3 cellular contexts compared by ENCODE assay signal in genomic region chr10:33293531-33294170, GRCh38.
TF ChIP-seq lines count a peak whose summit lies in the region.

No MANE protein-coding gene starts in this region.

TF ChIP-seq in SK-N-SH treated with all-trans-retinoic acid at 6 μM for 48 hours, 23 proteins besides CTCF, POLR2A, EP300 and RAD21:
- no peak for TF ChIP-seq BACH2 (CRISPR knock-in tag; IDR thresholded peaks at IDR 0.05; ENCODE audit: borderline replicate concordance)
- TF ChIP-seq ZC3H10 (CRISPR knock-in tag; IDR thresholded peaks at IDR 0.05): 0 out of 2 replicates have a peak, but pooled peaks have one; percentile 27
- no peak for TF ChIP-seq ZNF565 (CRISPR knock-in tag; conservative IDR thresholded peaks at IDR 0.05; ENCODE audit: low read depth)
- no peak for TF ChIP-seq CSDC2 (CRISPR knock-in tag; IDR thresholded peaks at IDR 0.05)
- TF ChIP-seq ESRRG (CRISPR knock-in tag; IDR thresholded peaks at IDR 0.05): no peak
- no peak for TF ChIP-seq ZFP30 (CRISPR knock-in tag; IDR thresholded peaks at IDR 0.05)

TF ChIP-seq in SK-N-SH, 30 proteins besides CTCF, POLR2A, EP300 and RAD21:
- TF ChIP-seq JUND (IDR thresholded peaks at IDR 0.05) (no peak), TEAD4 (IDR thresholded peaks at IDR 0.05; ENCODE audit: borderline replicate concordance, insufficient read depth) (no peak), FOSL2 (IDR thresholded peaks at IDR 0.05; ENCODE audit: borderline replicate concordance, low read depth) (no peak), MEF2A (IDR thresholded peaks at IDR 0.05; ENCODE audit: borderline replicate concordance, low read depth) (no peak), RCOR1 (IDR thresholded peaks at IDR 0.05; ENCODE audit: low read length) (no peak), CHD2 (IDR thresholded peaks at IDR 0.05; ENCODE audit: low read length, partially characterized antibody) (no peak), NRF1 (IDR thresholded peaks at IDR 0.05; ENCODE audit: low read depth, low read length) (no peak)
TF ChIP-seq in SK-N-SH: peak in this region for 0.

TF ChIP-seq in IMR-90, 13 proteins besides CTCF, POLR2A, EP300 and RAD21:
- TF ChIP-seq CEBPB (IDR thresholded peaks at IDR 0.05; ENCODE audit: low read depth, low read length) (no peak), USF2 (IDR thresholded peaks at IDR 0.05; ENCODE audit: low read depth, low read length) (no peak), BHLHE40 (IDR thresholded peaks at IDR 0.05; ENCODE audit: low read depth, low read length) (no peak), ELK1 (IDR thresholded peaks at IDR 0.05; ENCODE audit: borderline replicate concordance, low read depth, low read length) (no peak), SMC3 (IDR thresholded peaks at IDR 0.05; ENCODE audit: low read depth, low read length) (no peak), FOS (IDR thresholded peaks at IDR 0.05; ENCODE audit: low read depth, low read length) (no peak), RCOR1 (IDR thresholded peaks at IDR 0.05; ENCODE audit: insufficient replicate concordance, low read length) (no peak), CHD1 (IDR thresholded peaks at IDR 0.05; ENCODE audit: low read depth, low read length) (no peak), MXI1 (IDR thresholded peaks at IDR 0.05; ENCODE audit: borderline replicate concordance, low read depth, low read length) (no peak), NFE2L2 (IDR thresholded peaks at IDR 0.05; ENCODE audit: low read depth, low read length) (no peak), MAFK (IDR thresholded peaks at IDR 0.05; ENCODE audit: low read depth, low read length) (no peak), RFX5 (IDR thresholded peaks at IDR 0.05; ENCODE audit: low read depth, low read length) (no peak), MAZ (IDR thresholded peaks at IDR 0.05; ENCODE audit: borderline replicate concordance, low read depth, low read length) (no peak)
